In the genomic region with DNA sequence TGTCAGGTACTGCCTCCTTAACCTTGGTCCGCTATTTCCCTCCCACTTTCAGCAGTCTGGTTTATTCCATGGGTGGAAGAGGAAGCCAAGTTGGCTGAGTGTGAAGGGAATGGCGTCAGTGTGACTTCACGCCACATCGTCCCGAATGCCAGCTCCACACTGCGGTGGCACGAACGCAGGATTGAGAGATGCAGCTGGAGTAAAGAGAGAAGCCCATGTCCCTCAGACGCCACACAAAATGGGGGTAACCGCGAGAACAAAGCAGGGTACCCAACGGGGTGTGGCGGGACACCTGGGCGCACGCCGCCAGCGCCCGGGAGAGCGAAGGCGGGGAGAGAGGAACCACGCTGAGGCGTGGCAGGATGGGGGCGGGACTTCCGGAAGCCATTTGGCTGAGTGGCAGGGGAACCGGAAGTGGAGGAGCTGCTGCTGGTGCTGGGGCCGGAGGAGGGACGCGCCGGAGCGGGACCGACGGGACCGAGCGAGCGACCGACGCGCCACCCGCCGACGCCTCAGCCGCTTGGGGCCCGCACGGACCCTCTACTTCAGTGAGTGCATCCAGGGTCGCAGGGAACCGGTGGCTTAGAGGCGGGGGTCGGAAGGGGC, we compare ENCODE assay signal across 8 cellular contexts. TPM values are rescaled to one million over a fixed set of nuclear protein-coding genes. Genes with fewer than 3 reads are reported as not detected.
DNase-seq lines count a peak whose midpoint lies in the region; ATAC-seq and TF ChIP-seq lines count a peak whose summit lies in the region.

Gene PAFAH1B2, plus strand, starts transcription at position 417 of the 606 bp plus-strand sequence. CDS start 8,161 bp downstream, outside the sequence.

- H3K27ac ChIP-seq in caudate nucleus (ENCODE audit: low read depth, low read length) = peak within 1 kb of the TSS; percentile 93

- peak within 1 kb of the TSS; percentile 84 to 99 (median 96) for H3K27ac Mint-ChIP-seq in immature natural killer cell

- H3K4me1 Mint-ChIP-seq in immature natural killer cell = peaks cover 41 to 50% of the 10 kb centered on the region in 2 donors

- peaks cover 0 to 4% (median 0%) of the 10 kb centered on the region in 3 donors for H3K36me3 Mint-ChIP-seq in immature natural killer cell

- no peaks in the 10 kb centered on the region for H3K9me3 Mint-ChIP-seq in immature natural killer cell

- H3K4me3 ChIP-seq in AG10803 (ENCODE audit: low read length) = peak within 1 kb of the TSS; percentile 93

- peak within 1 kb of the TSS; percentile 94 to 99 (median 99) for H3K4me3 Mint-ChIP-seq in immature natural killer cell

- no peak for TF ChIP-seq CTCF in AG10803 (conservative IDR thresholded peaks at IDR 0.05; ENCODE audit: low read length)

- H3K27me3 Mint-ChIP-seq in immature natural killer cell (ENCODE audit: low read depth in 3 of 3) = peaks cover 13 to 36% (median 14%) of the 10 kb centered on the region in 3 donors

- DNase-seq in AG10803 (ENCODE audit: low read depth) = peak; percentile 89
- DNase-seq in NCI-H345 treated with DMSO at 0.1 percent for 48 hours (lab: John Stamatoyannopoulos, UW; ENCODE audit: unreplicated experiment) = peak; percentile 85
- DNase-seq in activated CD4-positive, CD25-positive, alpha-beta regulatory T cell (lab: John Stamatoyannopoulos, UW) = peak; percentile 93 to 95 (median 94)
- DNase-seq in caudate nucleus (lab: John Stamatoyannopoulos, UW) = peak in 60 of 61 donors; percentile 50 to 97 (median 90)
- DNase-seq in immature natural killer cell = peak; percentile 93 to 94 (median 93)
- peak; percentile 62 for DNase-seq in smooth muscle cell of the brain vasculature (ENCODE audit: low read depth, low spot score)

- ATAC-seq in GM19035 (IDR thresholded peaks at IDR 0.05; ENCODE audit: unreplicated experiment) (peak; percentile 98), HG03342 (IDR thresholded peaks at IDR 0.05; ENCODE audit: unreplicated experiment) (peak; percentile 98)

RNA-seq across cellular contexts. Expression of gene PAFAH1B2, which starts in this region (rescaled TPM):
- 10 to 100 TPM; 16.0 to 23.7 (median 17.5) TPM for polyA plus RNA-seq in immature natural killer cell

Comparison
In these comparisons a context has a peak if more than half of its experiments do, and no peak if none do; other contexts are left out.
1. Peak in every context shown above with its lines: DNase-seq, ATAC-seq, H3K4me3 ChIP-seq and H3K27ac ChIP-seq.